In the genomic region with DNA sequence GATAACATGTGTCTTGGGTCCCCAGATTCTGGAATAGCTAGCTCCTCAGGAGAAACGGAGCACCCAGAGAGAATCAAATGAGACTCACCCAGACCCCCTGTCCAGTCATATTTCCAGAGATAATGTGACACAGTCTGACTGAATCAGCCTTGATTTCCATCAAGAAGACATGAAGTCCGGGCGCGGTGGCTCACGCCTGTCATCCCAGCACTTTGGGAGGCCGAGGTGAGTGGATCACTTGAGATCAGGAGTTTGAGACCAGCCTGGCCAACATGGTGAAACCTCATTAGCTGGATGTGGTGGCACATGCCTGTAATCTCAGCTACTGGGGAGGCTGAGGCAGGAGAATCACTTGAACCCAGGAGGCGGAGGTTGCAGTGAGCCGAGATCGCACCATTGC, we compare ENCODE assay signal across 8 cellular contexts. TPM values are rescaled to one million over a fixed set of nuclear protein-coding genes. Genes with fewer than 3 reads are reported as not detected.
DNase-seq lines count a peak whose midpoint lies in the region; ATAC-seq and TF ChIP-seq lines count a peak whose summit lies in the region.
"Not testable (repeated sequence)": the region's sequence is repeated elsewhere in the genome, so short reads cannot be mapped to it uniquely, and the experiment has no call there.

No MANE protein-coding gene starts in this region.

- not testable (repeated sequence) for TF ChIP-seq CTCF in RWPE2 (IDR thresholded peaks at IDR 0.05; ENCODE audit: poor library complexity, severe bottlenecking); stomach (IDR thresholded peaks at IDR 0.05); upper lobe of right lung (IDR thresholded peaks at IDR 0.05)

- H3K4me1 Mint-ChIP-seq in activated naive CD8-positive, alpha-beta T cell treated with anti-CD3 and anti-CD28 coated beads, Interleukin-2, amount 10 ng/mL, durations not matched to agents 7 days and 5 days: not testable (repeated sequence)

- H3K4me3 Mint-ChIP-seq in activated naive CD8-positive, alpha-beta T cell treated with anti-CD3 and anti-CD28 coated beads, Interleukin-2, amount 10 ng/mL, durations not matched to agents 7 days and 5 days: not testable (repeated sequence)

- H3K9me3 ChIP-seq in RWPE2 (ENCODE audit: severe bottlenecking); stomach; upper lobe of right lung: not testable (repeated sequence)

- H3K27ac ChIP-seq in RWPE2 (ENCODE audit: poor library complexity, severe bottlenecking); stomach; upper lobe of right lung: not testable (repeated sequence)

- not testable (repeated sequence) for ATAC-seq in RWPE2 (ENCODE audit: low read depth); activated naive CD8-positive, alpha-beta T cell treated with anti-CD3 and anti-CD28 coated beads, Interleukin-2, amount 10 ng/mL, durations not matched to agents 7 days and 5 days (ENCODE audit: low read depth); sciatic nerve; upper lobe of right lung

- H3K4me3 ChIP-seq in RWPE2 (ENCODE audit: severe bottlenecking); stomach; upper lobe of right lung: not testable (repeated sequence)

- not testable (repeated sequence) for H3K27me3 ChIP-seq in RWPE2 (ENCODE audit: insufficient read depth, poor library complexity, severe bottlenecking); stomach; upper lobe of right lung

- not testable (repeated sequence) for H3K27ac Mint-ChIP-seq in activated naive CD8-positive, alpha-beta T cell treated with anti-CD3 and anti-CD28 coated beads, Interleukin-2, amount 10 ng/mL, durations not matched to agents 7 days and 5 days

- TF ChIP-seq POLR2A in stomach (IDR thresholded peaks at IDR 0.05): not testable (repeated sequence)

- POLR2A ChIA-PET in activated naive CD8-positive, alpha-beta T cell treated with anti-CD3 and anti-CD28 coated beads, Interleukin-2, amount 10 ng/mL, durations not matched to agents 7 days and 5 days (lab: Charles Lee): interaction anchor here (0.9 kb wide), 1 partner anchor 8 kb away, joined by 4 read pairs; a partner anchor contains a TSS

- not testable (repeated sequence) for H3K9me3 Mint-ChIP-seq in activated naive CD8-positive, alpha-beta T cell treated with anti-CD3 and anti-CD28 coated beads, Interleukin-2, amount 10 ng/mL, durations not matched to agents 7 days and 5 days

- not testable (repeated sequence) for H3K36me3 ChIP-seq in RWPE2 (ENCODE audit: low read depth); stomach; upper lobe of right lung

- H3K27me3 Mint-ChIP-seq in activated naive CD8-positive, alpha-beta T cell treated with anti-CD3 and anti-CD28 coated beads, Interleukin-2, amount 10 ng/mL, durations not matched to agents 7 days and 5 days: peaks cover 20% of the 10 kb centered on the region

- H3K36me3 Mint-ChIP-seq in activated naive CD8-positive, alpha-beta T cell treated with anti-CD3 and anti-CD28 coated beads, Interleukin-2, amount 10 ng/mL, durations not matched to agents 7 days and 5 days: not testable (repeated sequence)

- DNase-seq in RWPE2 (ENCODE audit: low spot score) (peak; percentile 67), cardiac septum (ENCODE audit: low spot score) (peak; percentile 36), mesenteric fat pad (ENCODE audit: low spot score) (peak; percentile 67), sciatic nerve (ENCODE audit: low spot score) (peak; percentile 25), stomach (peak; percentile 9), upper lobe of right lung (peak; percentile 22)
- DNase-seq in activated CD8-positive, alpha-beta memory T cell treated with anti-CD3 and anti-CD28 coated beads, Interleukin-2, amount 50 U/mL, for 48 hours: peak; percentile 32
- peak; percentile 15 for DNase-seq in activated naive CD8-positive, alpha-beta T cell treated with anti-CD3 and anti-CD28 coated beads, Interleukin-2, amount 10 ng/mL, durations not matched to agents 7 days and 5 days

- intact Hi-C loops in cardiac septum (cut with DNase I); sciatic nerve (cut with DNase I); stomach (cut with DNase I; ENCODE audit: low total_unique reads); upper lobe of right lung (cut with DNase I): not testable (repeated sequence)

- H3K4me1 ChIP-seq in RWPE2 (ENCODE audit: insufficient read depth, poor library complexity, severe bottlenecking): peaks cover 17% of the 10 kb centered on the region
- H3K4me1 ChIP-seq in stomach: peaks cover 0 to 12% (median 3%) of the 10 kb centered on the region in 4 donors
- H3K4me1 ChIP-seq in upper lobe of right lung: not testable (repeated sequence)

- TF ChIP-seq EP300 in stomach (IDR thresholded peaks at IDR 0.05): not testable (repeated sequence)

- 89 to 92% (median 91%) methylated on average over 9 of the region's 9 CpGs for WGBS in stomach, 5 donors

RNA-seq across cellular contexts. Expression of a gene that starts 8.2 kb away (rescaled TPM):
- 100 to 1,000 TPM; 190 to 195 TPM for total RNA-seq in activated naive CD8-positive, alpha-beta T cell treated with anti-CD3 and anti-CD28 coated beads, Interleukin-2, amount 10 ng/mL, durations not matched to agents 7 days and 5 days
- total RNA-seq in cardiac septum (33.1 TPM), mesenteric fat pad (44.9 TPM), sciatic nerve (78.7 TPM), stomach (100 to 1,000 TPM in 2 of 5 donors, 10 to 100 TPM in 3; 30.4 to 179 (median 79.0) TPM), upper lobe of right lung (57.0 TPM)
- 10 to 100 TPM; 12.8 to 38.0 (median 14.8) TPM for polyA plus RNA-seq in stomach

RNA-seq across cellular contexts. Expression of a gene that starts 49.7 kb away (rescaled TPM):
- 10 to 100 TPM; 37.8 to 41.3 TPM for total RNA-seq in activated naive CD8-positive, alpha-beta T cell treated with anti-CD3 and anti-CD28 coated beads, Interleukin-2, amount 10 ng/mL, durations not matched to agents 7 days and 5 days
- 31.5 TPM for total RNA-seq in cardiac septum
- total RNA-seq in mesenteric fat pad: 42.3 TPM
- 47.5 TPM for total RNA-seq in sciatic nerve
- total RNA-seq in stomach: 100 to 1,000 TPM in 2 of 5 donors, 10 to 100 TPM in 3; 29.7 to 134 (median 60.7) TPM
- polyA plus RNA-seq in stomach: 10 to 100 TPM; 15.3 to 36.2 (median 27.8) TPM
- 41.6 TPM for total RNA-seq in upper lobe of right lung

Comparison
In these comparisons a context has a peak if more than half of its experiments do, and no peak if none do; other contexts are left out.
1. DNase-seq: peak in every context shown above with its lines; median percentile 67 in RWPE2; 67 in mesenteric fat pad; 36 in cardiac septum; 32 in activated CD8-positive, alpha-beta memory T cell treated with anti-CD3 and anti-CD28 coated beads, Interleukin-2, amount 50 U/mL, for 48 hours; 25 in sciatic nerve; 22 in upper lobe of right lung; 15 in activated naive CD8-positive, alpha-beta T cell treated with anti-CD3 and anti-CD28 coated beads, Interleukin-2, amount 10 ng/mL, durations not matched to agents 7 days and 5 days; 9 in stomach.